In the genomic region with DNA sequence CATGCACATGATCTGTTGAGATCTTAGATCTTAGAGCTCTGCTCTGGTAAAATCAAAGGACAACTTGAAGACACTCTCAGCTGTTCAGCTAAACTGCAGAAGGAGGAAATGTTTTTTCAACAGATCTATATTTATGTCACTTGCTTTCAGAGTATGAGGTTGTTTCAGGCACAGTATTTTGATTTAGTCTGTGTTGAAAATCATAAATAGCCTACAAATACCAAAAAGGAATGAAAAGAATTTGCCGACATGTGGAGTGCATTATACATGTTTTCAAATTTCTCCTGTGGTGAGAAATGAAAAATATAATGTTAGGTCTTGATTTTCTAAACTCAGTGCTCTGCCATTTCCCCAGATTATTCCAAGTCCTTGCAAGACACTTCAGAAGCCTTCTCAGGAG, we compare ENCODE assay signal across 24 cellular contexts.
"Had no signal": no experiment of that assay in that cellular context is flagged by ENCODE, and none has a peak within 500 bp of the region (broad histone marks: within the 10 kb centered on the region; RNA-seq: fewer than 3 reads in every experiment).

No MANE protein-coding gene starts in this region.

- H3K27ac ChIP-seq: breast epithelium, esophagus muscularis mucosa, left ventricle myocardium inferior, transverse colon, vagina had no signal

- H3K27me3 ChIP-seq: breast epithelium, esophagus muscularis mucosa, transverse colon, vagina had no signal

- DNase-seq: activated CD4-positive, alpha-beta T cell treated with anti-CD3 and anti-CD28 coated beads, Interleukin-2, amount 50 U/mL, for 1 hour; activated CD8-positive, alpha-beta memory T cell treated with anti-CD3 and anti-CD28 coated beads, Interleukin-2, amount 50 U/mL, for 48 hours; activated effector memory CD4-positive, alpha-beta T cell treated with Interleukin-2 at 50 U/mL for 16 hours; activated naive CD4-positive, alpha-beta T cell treated with anti-CD3 and anti-CD28 coated beads, Interleukin-2, amount 10 ng/mL, durations not matched to agents 7 days and 5 days; activated naive CD8-positive, alpha-beta T cell treated with anti-CD3 and anti-CD28 coated beads, Interleukin-2, amount 50 U/mL, for 24 hours; activated T-cell treated with anti-CD3 and anti-CD28 coated beads, Interleukin-2, amount 50 U/mL, for 48 hours; cerebellar nuclear complex; effector CD8-positive, alpha-beta T cell; left ventricle myocardium inferior; mammary epithelial cell; midbrain; occipital lobe; retina; stimulated activated CD4-positive, alpha-beta T cell treated with anti-CD3 and anti-CD28 coated beads, Interleukin-12 subunit alpha, Interleukin-12 subunit beta, amount 100 ng/mL, for 4 hours; stimulated activated CD4-positive, alpha-beta T cell treated with anti-CD3 and anti-CD28 coated beads, Interleukin-1b, Interleukin-23, amount 100 ng/mL, for 48 hours; stimulated activated naive CD8-positive, alpha-beta T cell treated with anti-CD3 and anti-CD28 coated beads, Interleukin-15, Interleukin-2, amounts not matched to agents 100 U/mL and 50 U/mL, for 24 hours; transverse colon had no signal

- H3K9me3 ChIP-seq: transverse colon, vagina had no signal

- H3K4me1 ChIP-seq: breast epithelium, esophagus muscularis mucosa, left ventricle myocardium inferior, transverse colon, vagina had no signal

- H3K36me3 ChIP-seq: breast epithelium, esophagus muscularis mucosa, left ventricle myocardium inferior, transverse colon, vagina had no signal

- FAIRE-seq: astrocyte, endothelial cell of umbilical vein, frontal cortex had no signal

- H3K4me3 ChIP-seq: breast epithelium, esophagus muscularis mucosa, left ventricle myocardium inferior, transverse colon, vagina had no signal

- ATAC-seq: activated CD4-positive, CD25-positive, alpha-beta regulatory T cell treated with anti-CD3 and anti-CD28 coated beads, Interleukin-2, amount 50 U/mL, for 24 hours; activated naive CD8-positive, alpha-beta T cell treated with anti-CD3 and anti-CD28 coated beads, Interleukin-2, amount 50 U/mL, for 24 hours; stimulated activated naive CD8-positive, alpha-beta T cell treated with anti-CD3 and anti-CD28 coated beads, Interleukin-15, Interleukin-2, amounts not matched to agents 100 U/mL and 50 U/mL, for 24 hours had no signal
